1 cellular context compared by ENCODE assay signal in the genomic region with DNA sequence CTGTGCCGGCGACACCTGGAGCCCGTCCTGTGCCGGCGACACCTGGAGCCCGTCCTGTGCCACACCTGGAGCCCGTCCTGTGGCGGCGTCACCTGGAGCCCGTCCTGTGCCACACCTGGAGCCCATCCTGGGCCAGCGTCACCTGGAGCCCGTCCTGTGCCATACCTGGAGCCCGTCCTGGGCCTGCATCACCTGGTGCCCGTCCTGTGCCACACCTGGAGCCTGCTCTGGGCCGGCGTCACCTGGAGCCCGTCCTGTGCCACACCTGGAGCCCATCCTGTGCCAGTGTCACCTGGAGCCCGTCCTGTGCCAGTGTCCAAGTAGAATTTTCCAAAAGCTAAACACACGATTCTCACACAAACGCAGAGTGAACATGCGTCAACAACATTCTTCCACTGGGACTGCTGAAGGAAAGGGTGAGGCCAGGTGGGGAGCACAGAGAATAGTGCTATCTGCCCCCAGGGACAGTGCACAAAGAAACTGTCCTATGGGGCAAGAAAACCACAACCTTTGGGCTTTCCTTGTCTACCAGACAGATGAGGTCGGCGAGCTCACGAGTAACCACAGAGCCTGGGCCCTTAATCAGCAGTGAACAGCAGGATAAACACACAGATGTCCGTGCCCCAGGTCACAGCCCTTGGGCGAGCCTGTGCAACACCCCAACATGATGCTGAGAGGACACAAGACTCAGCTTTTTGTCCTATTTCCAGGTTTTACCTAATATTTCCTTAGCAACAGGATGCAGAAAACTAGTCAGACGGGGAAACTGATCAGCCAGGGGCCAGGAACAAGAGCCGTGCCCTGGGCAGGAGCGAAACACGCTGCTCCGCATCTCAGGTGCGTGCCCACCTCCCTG.
TF ChIP-seq lines count a peak whose summit lies in the region.

No MANE protein-coding gene starts in this region.

TF ChIP-seq in K562, 482 proteins besides CTCF, POLR2A, EP300 and RAD21 (continues in another document):
- TF ChIP-seq ZNF589 (CRISPR knock-in tag; IDR thresholded peaks at IDR 0.05; ENCODE audit: low read depth) (0 out of 2 replicates have a peak, but pooled peaks have one; percentile 37), ZZZ3 (IDR thresholded peaks at IDR 0.05) (no peak), HNRNPL (IDR thresholded peaks at IDR 0.05; ENCODE audit: low read depth, low read length) (0 out of 2 replicates have a peak, but pooled peaks have one; percentile 51), ARID1B (IDR thresholded peaks at IDR 0.05) (peak; percentile 92), HNRNPLL (IDR thresholded peaks at IDR 0.05; ENCODE audit: low read depth, low read length, poor library complexity, severe bottlenecking) (no peak), GATA2 (CRISPR knock-in tag; IDR thresholded peaks at IDR 0.05) (peak; percentile 92), SP1 (CRISPR knock-in tag; IDR thresholded peaks at IDR 0.05) (peak; percentile 75), STAT5A (IDR thresholded peaks at IDR 0.05; ENCODE audit: borderline replicate concordance, low read length) (peak; percentile 85), HLTF (IDR thresholded peaks at IDR 0.05) (no peak), MTA2 (IDR thresholded peaks at IDR 0.05; ENCODE audit: low read depth) (peak; percentile 88), SMARCA4 (IDR thresholded peaks at IDR 0.05) (peak; percentile 65; the same call in 1 of the 2 replicates), TRIM28 (IDR thresholded peaks at IDR 0.05) (0 out of 2 replicates have a peak, but pooled peaks have one; percentile 20), ZKSCAN1 (IDR thresholded peaks at IDR 0.05; ENCODE audit: low read depth, low read length) (peak; percentile 82), ZNF699 (CRISPR knock-in tag; IDR thresholded peaks at IDR 0.05; ENCODE audit: insufficient replicate concordance) (no peak), FOSL1 (tag; conservative IDR thresholded peaks at IDR 0.05) (peak; percentile 22; the same call in 1 of the 2 replicates), MAZ (CRISPR knock-in tag; conservative IDR thresholded peaks at IDR 0.05 in 1 of 2, IDR thresholded peaks at IDR 0.05 in 1 of 2) (peak in 1 of 2 experiments; percentile 60; a peak in 2 of 4 replicates), CEBPB (tag; IDR thresholded peaks at IDR 0.05) (peak; percentile 76), OTX1 (CRISPR knock-in tag; IDR thresholded peaks at IDR 0.05) (no peak), CEBPG (CRISPR knock-in tag; IDR thresholded peaks at IDR 0.05) (peak; percentile 61; the same call in 1 of the 2 replicates), CEBPG (tag; conservative IDR thresholded peaks at IDR 0.05 in 1 of 2, IDR thresholded peaks at IDR 0.05 in 1 of 2) (0 out of 4 replicates have a peak, but pooled peaks of 1 of the 2 experiments have one; percentile 15), NR2C1 (IDR thresholded peaks at IDR 0.05) (0 out of 2 replicates have a peak, but pooled peaks have one; percentile 25), NR2C1 (tag; IDR thresholded peaks at IDR 0.05) (peak; percentile 43; the same call in 1 of the 2 replicates), SREBF1 (IDR thresholded peaks at IDR 0.05; ENCODE audit: borderline replicate concordance, low read depth, low read length) (no peak), TCF3 (CRISPR knock-in tag; IDR thresholded peaks at IDR 0.05) (peak; percentile 99), CBFA2T2 (conservative IDR thresholded peaks at IDR 0.05) (peak; percentile 94), RBBP5 (IDR thresholded peaks at IDR 0.05; ENCODE audit: borderline replicate concordance, insufficient read depth, low read length, poor library complexity, severe bottlenecking) (peak; percentile 55), ESRRA (IDR thresholded peaks at IDR 0.05; ENCODE audit: borderline replicate concordance, low read depth) (peak; percentile 81; the same call in 1 of the 2 replicates), PHB2 (IDR thresholded peaks at IDR 0.05; ENCODE audit: low read depth) (peak; percentile 75), BHLHE40 (IDR thresholded peaks at IDR 0.05; ENCODE audit: low read length) (peak; percentile 96), ZNF263 (CRISPR knock-in tag; IDR thresholded peaks at IDR 0.05; ENCODE audit: borderline replicate concordance) (peak; percentile 82), ZNF444 (CRISPR knock-in tag; IDR thresholded peaks at IDR 0.05) (0 out of 2 replicates have a peak, but pooled peaks have one; percentile 12)
- TF ChIP-seq, protein P1, sequence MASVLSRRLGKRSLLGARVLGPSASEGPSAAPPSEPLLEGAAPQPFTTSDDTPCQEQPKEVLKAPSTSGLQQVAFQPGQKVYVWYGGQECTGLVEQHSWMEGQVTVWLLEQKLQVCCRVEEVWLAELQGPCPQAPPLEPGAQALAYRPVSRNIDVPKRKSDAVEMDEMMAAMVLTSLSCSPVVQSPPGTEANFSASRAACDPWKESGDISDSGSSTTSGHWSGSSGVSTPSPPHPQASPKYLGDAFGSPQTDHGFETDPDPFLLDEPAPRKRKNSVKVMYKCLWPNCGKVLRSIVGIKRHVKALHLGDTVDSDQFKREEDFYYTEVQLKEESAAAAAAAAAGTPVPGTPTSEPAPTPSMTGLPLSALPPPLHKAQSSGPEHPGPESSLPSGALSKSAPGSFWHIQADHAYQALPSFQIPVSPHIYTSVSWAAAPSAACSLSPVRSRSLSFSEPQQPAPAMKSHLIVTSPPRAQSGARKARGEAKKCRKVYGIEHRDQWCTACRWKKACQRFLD (CRISPR knock-in tag; IDR thresholded peaks at IDR 0.05): peak; percentile 53; the same call in 1 of the 2 replicates
- TF ChIP-seq, protein P2, sequence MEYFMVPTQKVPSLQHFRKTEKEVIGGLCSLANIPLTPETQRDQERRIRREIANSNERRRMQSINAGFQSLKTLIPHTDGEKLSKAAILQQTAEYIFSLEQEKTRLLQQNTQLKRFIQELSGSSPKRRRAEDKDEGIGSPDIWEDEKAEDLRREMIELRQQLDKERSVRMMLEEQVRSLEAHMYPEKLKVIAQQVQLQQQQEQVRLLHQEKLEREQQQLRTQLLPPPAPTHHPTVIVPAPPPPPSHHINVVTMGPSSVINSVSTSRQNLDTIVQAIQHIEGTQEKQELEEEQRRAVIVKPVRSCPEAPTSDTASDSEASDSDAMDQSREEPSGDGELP (CRISPR knock-in tag; IDR thresholded peaks at IDR 0.05; ENCODE audit: borderline replicate concordance): peak; percentile 81
- TF ChIP-seq, protein P3, sequence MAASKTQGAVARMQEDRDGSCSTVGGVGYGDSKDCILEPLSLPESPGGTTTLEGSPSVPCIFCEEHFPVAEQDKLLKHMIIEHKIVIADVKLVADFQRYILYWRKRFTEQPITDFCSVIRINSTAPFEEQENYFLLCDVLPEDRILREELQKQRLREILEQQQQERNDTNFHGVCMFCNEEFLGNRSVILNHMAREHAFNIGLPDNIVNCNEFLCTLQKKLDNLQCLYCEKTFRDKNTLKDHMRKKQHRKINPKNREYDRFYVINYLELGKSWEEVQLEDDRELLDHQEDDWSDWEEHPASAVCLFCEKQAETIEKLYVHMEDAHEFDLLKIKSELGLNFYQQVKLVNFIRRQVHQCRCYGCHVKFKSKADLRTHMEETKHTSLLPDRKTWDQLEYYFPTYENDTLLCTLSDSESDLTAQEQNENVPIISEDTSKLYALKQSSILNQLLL (CRISPR knock-in tag; IDR thresholded peaks at IDR 0.05; ENCODE audit: borderline replicate concordance): no peak
- TF ChIP-seq, protein P4, sequence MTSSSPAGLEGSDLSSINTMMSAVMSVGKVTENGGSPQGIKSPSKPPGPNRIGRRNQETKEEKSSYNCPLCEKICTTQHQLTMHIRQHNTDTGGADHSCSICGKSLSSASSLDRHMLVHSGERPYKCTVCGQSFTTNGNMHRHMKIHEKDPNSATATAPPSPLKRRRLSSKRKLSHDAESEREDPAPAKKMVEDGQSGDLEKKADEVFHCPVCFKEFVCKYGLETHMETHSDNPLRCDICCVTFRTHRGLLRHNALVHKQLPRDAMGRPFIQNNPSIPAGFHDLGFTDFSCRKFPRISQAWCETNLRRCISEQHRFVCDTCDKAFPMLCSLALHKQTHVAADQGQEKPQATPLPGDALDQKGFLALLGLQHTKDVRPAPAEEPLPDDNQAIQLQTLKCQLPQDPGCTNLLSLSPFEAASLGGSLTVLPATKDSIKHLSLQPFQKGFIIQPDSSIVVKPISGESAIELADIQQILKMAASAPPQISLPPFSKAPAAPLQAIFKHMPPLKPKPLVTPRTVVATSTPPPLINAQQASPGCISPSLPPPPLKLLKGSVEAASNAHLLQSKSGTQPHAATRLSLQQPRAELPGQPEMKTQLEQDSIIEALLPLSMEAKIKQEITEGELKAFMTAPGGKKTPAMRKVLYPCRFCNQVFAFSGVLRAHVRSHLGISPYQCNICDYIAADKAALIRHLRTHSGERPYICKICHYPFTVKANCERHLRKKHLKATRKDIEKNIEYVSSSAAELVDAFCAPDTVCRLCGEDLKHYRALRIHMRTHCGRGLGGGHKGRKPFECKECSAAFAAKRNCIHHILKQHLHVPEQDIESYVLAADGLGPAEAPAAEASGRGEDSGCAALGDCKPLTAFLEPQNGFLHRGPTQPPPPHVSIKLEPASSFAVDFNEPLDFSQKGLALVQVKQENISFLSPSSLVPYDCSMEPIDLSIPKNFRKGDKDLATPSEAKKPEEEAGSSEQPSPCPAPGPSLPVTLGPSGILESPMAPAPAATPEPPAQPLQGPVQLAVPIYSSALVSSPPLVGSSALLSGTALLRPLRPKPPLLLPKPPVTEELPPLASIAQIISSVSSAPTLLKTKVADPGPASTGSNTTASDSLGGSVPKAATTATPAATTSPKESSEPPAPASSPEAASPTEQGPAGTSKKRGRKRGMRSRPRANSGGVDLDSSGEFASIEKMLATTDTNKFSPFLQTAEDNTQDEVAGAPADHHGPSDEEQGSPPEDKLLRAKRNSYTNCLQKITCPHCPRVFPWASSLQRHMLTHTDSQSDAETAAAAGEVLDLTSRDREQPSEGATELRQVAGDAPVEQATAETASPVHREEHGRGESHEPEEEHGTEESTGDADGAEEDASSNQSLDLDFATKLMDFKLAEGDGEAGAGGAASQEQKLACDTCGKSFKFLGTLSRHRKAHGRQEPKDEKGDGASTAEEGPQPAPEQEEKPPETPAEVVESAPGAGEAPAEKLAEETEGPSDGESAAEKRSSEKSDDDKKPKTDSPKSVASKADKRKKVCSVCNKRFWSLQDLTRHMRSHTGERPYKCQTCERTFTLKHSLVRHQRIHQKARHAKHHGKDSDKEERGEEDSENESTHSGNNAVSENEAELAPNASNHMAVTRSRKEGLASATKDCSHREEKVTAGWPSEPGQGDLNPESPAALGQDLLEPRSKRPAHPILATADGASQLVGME (CRISPR knock-in tag; IDR thresholded peaks at IDR 0.05): 0 out of 2 replicates have a peak, but pooled peaks have one; percentile 17
- TF ChIP-seq, protein P5, sequence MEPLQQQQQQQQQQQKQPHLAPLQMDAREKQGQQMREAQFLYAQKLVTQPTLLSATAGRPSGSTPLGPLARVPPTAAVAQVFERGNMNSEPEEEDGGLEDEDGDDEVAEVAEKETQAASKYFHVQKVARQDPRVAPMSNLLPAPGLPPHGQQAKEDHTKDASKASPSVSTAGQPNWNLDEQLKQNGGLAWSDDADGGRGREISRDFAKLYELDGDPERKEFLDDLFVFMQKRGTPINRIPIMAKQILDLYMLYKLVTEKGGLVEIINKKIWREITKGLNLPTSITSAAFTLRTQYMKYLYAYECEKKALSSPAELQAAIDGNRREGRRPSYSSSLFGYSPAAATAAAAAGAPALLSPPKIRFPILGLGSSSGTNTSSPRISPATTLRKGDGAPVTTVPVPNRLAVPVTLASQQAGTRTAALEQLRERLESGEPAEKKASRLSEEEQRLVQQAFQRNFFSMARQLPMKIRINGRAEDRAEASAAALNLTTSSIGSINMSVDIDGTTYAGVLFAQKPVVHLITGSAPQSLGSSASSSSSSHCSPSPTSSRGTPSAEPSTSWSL (CRISPR knock-in tag; IDR thresholded peaks at IDR 0.05; ENCODE audit: borderline replicate concordance): no peak
- TF ChIP-seq, protein P6, sequence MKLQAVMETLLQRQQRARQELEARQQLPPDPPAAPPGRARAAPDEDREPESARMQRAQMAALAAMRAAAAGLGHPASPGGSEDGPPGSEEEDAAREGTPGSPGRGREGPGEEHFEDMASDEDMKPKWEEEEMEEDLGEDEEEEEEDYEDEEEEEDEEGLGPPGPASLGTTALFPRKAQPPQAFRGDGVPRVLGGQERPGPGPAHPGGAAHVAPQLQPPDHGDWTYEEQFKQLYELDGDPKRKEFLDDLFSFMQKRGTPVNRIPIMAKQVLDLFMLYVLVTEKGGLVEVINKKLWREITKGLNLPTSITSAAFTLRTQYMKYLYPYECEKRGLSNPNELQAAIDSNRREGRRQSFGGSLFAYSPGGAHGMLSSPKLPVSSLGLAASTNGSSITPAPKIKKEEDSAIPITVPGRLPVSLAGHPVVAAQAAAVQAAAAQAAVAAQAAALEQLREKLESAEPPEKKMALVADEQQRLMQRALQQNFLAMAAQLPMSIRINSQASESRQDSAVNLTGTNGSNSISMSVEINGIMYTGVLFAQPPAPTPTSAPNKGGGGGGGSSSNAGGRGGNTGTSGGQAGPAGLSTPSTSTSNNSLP (IDR thresholded peaks at IDR 0.05; ENCODE audit: borderline replicate concordance, low read depth, low read length): no peak
- TF ChIP-seq, protein P7, sequence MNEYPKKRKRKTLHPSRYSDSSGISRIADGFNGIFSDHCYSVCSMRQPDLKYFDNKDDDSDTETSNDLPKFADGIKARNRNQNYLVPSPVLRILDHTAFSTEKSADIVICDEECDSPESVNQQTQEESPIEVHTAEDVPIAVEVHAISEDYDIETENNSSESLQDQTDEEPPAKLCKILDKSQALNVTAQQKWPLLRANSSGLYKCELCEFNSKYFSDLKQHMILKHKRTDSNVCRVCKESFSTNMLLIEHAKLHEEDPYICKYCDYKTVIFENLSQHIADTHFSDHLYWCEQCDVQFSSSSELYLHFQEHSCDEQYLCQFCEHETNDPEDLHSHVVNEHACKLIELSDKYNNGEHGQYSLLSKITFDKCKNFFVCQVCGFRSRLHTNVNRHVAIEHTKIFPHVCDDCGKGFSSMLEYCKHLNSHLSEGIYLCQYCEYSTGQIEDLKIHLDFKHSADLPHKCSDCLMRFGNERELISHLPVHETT (CRISPR knock-in tag; conservative IDR thresholded peaks at IDR 0.05 in 1 of 2, IDR thresholded peaks at IDR 0.05 in 1 of 2): peak in 1 of 2 experiments; percentile 53; a peak in 1 of 4 replicates
